ENCODE assay signal across 27 cellular contexts in the genomic region with DNA sequence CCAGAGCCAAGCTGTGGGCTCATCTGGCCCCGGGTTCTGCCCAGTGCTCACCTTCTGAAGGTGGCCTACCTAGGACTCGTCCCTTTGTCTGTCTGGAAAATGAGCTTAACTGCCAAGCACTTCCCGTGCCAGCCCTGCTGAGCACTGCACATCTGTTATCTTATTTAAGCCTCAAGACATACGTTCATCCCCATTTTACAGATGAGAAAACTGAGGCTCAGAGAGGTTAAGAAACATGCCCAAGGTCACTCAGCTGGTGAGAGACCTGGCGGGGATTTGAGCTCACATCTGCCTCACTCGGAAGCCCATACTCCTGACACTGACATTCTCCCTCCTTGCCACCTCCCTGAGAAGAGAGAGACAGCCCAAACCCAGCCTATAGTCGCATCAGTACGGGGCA.
"Had no signal": no experiment of that assay in that cellular context is flagged by ENCODE, and none has a peak within 500 bp of the region (broad histone marks: within the 10 kb centered on the region; RNA-seq: fewer than 3 reads in every experiment).

No MANE protein-coding gene starts in this region.

- ATAC-seq: mucosa of descending colon; natural killer cell treated with Interleukin-12 subunit alpha and Interleukin-12 subunit beta and Interleukin-15 and Interleukin-18, amount 100 ng/mL, for 72 hours; stimulated activated memory B cell treated with anti-CD40 and anti-IgM and Interleukin-4, amounts not matched to agents 10 μg/mL and 1 μg/mL and 100 μg/mL, for 72 hours; stimulated activated naive CD8-positive, alpha-beta T cell treated with anti-CD3 and anti-CD28 coated beads, Interleukin-15, Interleukin-2, amounts not matched to agents 100 U/mL and 50 U/mL, for 24 hours had no signal

- H3K4me3 Mint-ChIP-seq: immature natural killer cell; memory B cell; naive B cell; natural killer cell treated with Interleukin-12 subunit alpha and Interleukin-12 subunit beta and Interleukin-15 and Interleukin-18, amount 100 ng/mL, for 72 hours; neural progenitor cell; stimulated activated memory B cell treated with anti-CD40 and anti-IgM and Interleukin-4, amounts not matched to agents 10 μg/mL and 1 μg/mL and 100 μg/mL, for 72 hours; type B pancreatic cell had no signal

- H3K4me1 Mint-ChIP-seq: immature natural killer cell; memory B cell; naive B cell; stimulated activated memory B cell treated with anti-CD40 and anti-IgM and Interleukin-4, amounts not matched to agents 10 μg/mL and 1 μg/mL and 100 μg/mL, for 72 hours had no signal

- H3K4me3 ChIP-seq: coronary artery, esophagus squamous epithelium, lung, mucosa of descending colon, neural progenitor cell, sigmoid colon, testis, tibial artery had no signal

- H3K27ac Mint-ChIP-seq: immature natural killer cell; memory B cell; naive B cell; natural killer cell treated with Interleukin-12 subunit alpha and Interleukin-12 subunit beta and Interleukin-15 and Interleukin-18, amount 100 ng/mL, for 72 hours; neural progenitor cell; progenitor cell of endocrine pancreas; stimulated activated memory B cell treated with anti-CD40 and anti-IgM and Interleukin-4, amounts not matched to agents 10 μg/mL and 1 μg/mL and 100 μg/mL, for 72 hours; type B pancreatic cell had no signal

- H3K9ac ChIP-seq: neural progenitor cell, parathyroid adenoma had no signal

- H3K4me1 ChIP-seq: parathyroid adenoma, testis had no signal

- H3K27ac ChIP-seq: coronary artery, esophagus squamous epithelium, neural progenitor cell, parathyroid adenoma, testis, tibial artery had no signal

- DNase-seq: dermis blood vessel endothelial cell; effector memory CD4-positive, alpha-beta T cell; erythroblast; esophagus squamous epithelium; glutamatergic neuron; hypothalamus; immature natural killer cell; islet precursor cell; kidney glomerular epithelial cell; mucosa of descending colon; naive B cell; sigmoid colon; stimulated activated CD4-positive, alpha-beta T cell treated with anti-CD3 and anti-CD28 coated beads, Interleukin-4, amount 100 ng/mL, for 4 hours; stimulated activated naive CD8-positive, alpha-beta T cell treated with anti-CD3 and anti-CD28 coated beads, Interleukin-15, Interleukin-2, amounts not matched to agents 100 U/mL and 50 U/mL, for 24 hours; substantia nigra; testis; tibial artery had no signal

- H3K9me3 Mint-ChIP-seq: immature natural killer cell; natural killer cell treated with Interleukin-12 subunit alpha and Interleukin-12 subunit beta and Interleukin-15 and Interleukin-18, amount 100 ng/mL, for 72 hours had no signal

- FAIRE-seq: endometrium had no signal

- H3K9me3 ChIP-seq: esophagus squamous epithelium, mucosa of descending colon, testis had no signal

- H3K36me3 Mint-ChIP-seq: immature natural killer cell; memory B cell; natural killer cell treated with Interleukin-12 subunit alpha and Interleukin-12 subunit beta and Interleukin-15 and Interleukin-18, amount 100 ng/mL, for 72 hours; neural progenitor cell; stimulated activated memory B cell treated with anti-CD40 and anti-IgM and Interleukin-4, amounts not matched to agents 10 μg/mL and 1 μg/mL and 100 μg/mL, for 72 hours; type B pancreatic cell had no signal

- H3K36me3 ChIP-seq: esophagus squamous epithelium, neural progenitor cell, sigmoid colon, tibial artery had no signal

- H3K27me3 ChIP-seq: neural progenitor cell, testis had no signal
